ENCODE assay signal across 17 cellular contexts in genomic region chr5:154482528-154483449, GRCh38.
DNase-seq lines count a peak whose midpoint lies in the region; ATAC-seq, FAIRE-seq and TF ChIP-seq lines count a peak whose summit lies in the region.
"Had no signal": no experiment of that assay in that cellular context is flagged by ENCODE, and none has a peak within 500 bp of the region (broad histone marks: within the 10 kb centered on the region; RNA-seq: fewer than 3 reads in every experiment).

No MANE protein-coding gene starts in this region.

- H3K9me3 Mint-ChIP-seq in T-helper 1 cell treated with Interleukin-12 subunit alpha and Interleukin-12 subunit beta and Interleukin-4 antibody, amounts not matched to agents 30 μg/mL and 1 μg/mL, for 36 hours, result no peaks in the 10 kb centered on the region
- H3K9me3 Mint-ChIP-seq: activated naive CD8-positive, alpha-beta T cell treated with anti-CD3 and anti-CD28 coated beads, Interleukin-2, amount 10 ng/mL, durations not matched to agents 7 days and 5 days had no signal

- peak overlapping the region; percentile 22 for H3K27ac Mint-ChIP-seq in T-helper 1 cell treated with Interleukin-12 subunit alpha and Interleukin-12 subunit beta and Interleukin-4 antibody, amounts not matched to agents 30 μg/mL and 1 μg/mL, for 36 hours
- H3K27ac Mint-ChIP-seq: CD14-positive monocyte had no signal

- FAIRE-seq in H54 (lab: Jason Lieb, UNC), result no peak

- no peak overlapping the region for H3K4me3 Mint-ChIP-seq in T-helper 1 cell treated with Interleukin-12 subunit alpha and Interleukin-12 subunit beta and Interleukin-4 antibody, amounts not matched to agents 30 μg/mL and 1 μg/mL, for 36 hours

- TF ChIP-seq POLR2A in H54 (IDR thresholded peaks at IDR 0.05; ENCODE audit: low read depth, low read length), result no peak

- no peak for ATAC-seq in GM18498 (IDR thresholded peaks at IDR 0.05; ENCODE audit: unreplicated experiment)
- ATAC-seq: heart left ventricle, left cardiac atrium had no signal

- H3K27me3 ChIP-seq in iPS-20b (ENCODE audit: insufficient read depth, low read length), result peaks cover 100% of the 10 kb centered on the region

- H3K36me3 Mint-ChIP-seq in T-helper 1 cell treated with Interleukin-12 subunit alpha and Interleukin-12 subunit beta and Interleukin-4 antibody, amounts not matched to agents 30 μg/mL and 1 μg/mL, for 36 hours (ENCODE audit: low read depth), result peaks cover 3% of the 10 kb centered on the region

- no peaks in the 10 kb centered on the region for H3K36me3 ChIP-seq in SK-N-MC (ENCODE audit: insufficient read depth, low read length)
- no peaks in the 10 kb centered on the region for H3K36me3 ChIP-seq in iPS-20b (ENCODE audit: insufficient read depth, low read depth, low read length)
- H3K36me3 ChIP-seq: heart left ventricle, uterus had no signal

- H3K4me3 ChIP-seq in SK-N-MC, result no peak overlapping the region
- H3K4me3 ChIP-seq in iPS-20b (ENCODE audit: low read length), result peak overlapping the region; percentile 8; the same call in 1 of the 2 replicates
- H3K4me3 ChIP-seq: heart left ventricle, uterus had no signal

- H3K4me1 ChIP-seq in iPS-20b (ENCODE audit: insufficient read depth, low read length), result peaks cover 37% of the 10 kb centered on the region

- peaks cover 91% of the 10 kb centered on the region for H3K27me3 Mint-ChIP-seq in T-helper 1 cell treated with Interleukin-12 subunit alpha and Interleukin-12 subunit beta and Interleukin-4 antibody, amounts not matched to agents 30 μg/mL and 1 μg/mL, for 36 hours (ENCODE audit: low read depth)

- H3K9ac ChIP-seq in SK-N-MC (ENCODE audit: insufficient read length) (peak overlapping the region; percentile 46), iPS-20b (ENCODE audit: low read depth, low read length) (no peak overlapping the region)

- peaks cover 11% of the 10 kb centered on the region for H3K4me1 Mint-ChIP-seq in T-helper 1 cell treated with Interleukin-12 subunit alpha and Interleukin-12 subunit beta and Interleukin-4 antibody, amounts not matched to agents 30 μg/mL and 1 μg/mL, for 36 hours (ENCODE audit: low read depth)

- H3K9me3 ChIP-seq in SK-N-MC (ENCODE audit: low read depth, low read length) (no peaks in the 10 kb centered on the region), iPS-20b (ENCODE audit: insufficient read depth, low read depth, low read length) (no peaks in the 10 kb centered on the region)
- H3K9me3 ChIP-seq: heart left ventricle, uterus had no signal

- H3K27ac ChIP-seq in SK-N-MC, result no peak overlapping the region
- no peak overlapping the region for H3K27ac ChIP-seq in iPS-20b (ENCODE audit: low read length)
- H3K27ac ChIP-seq: uterus had no signal

- no peak for DNase-seq in T-helper 1 cell
- DNase-seq in SK-N-MC (ENCODE audit: low read depth, low spot score), result no peak
- peak; percentile 56 for DNase-seq in retina
- DNase-seq in H54 (ENCODE audit: insufficient read length, low spot score), result no peak
- no peak for DNase-seq in NCI-H2171 treated with DMSO at 0.1 percent for 48 hours (lab: John Stamatoyannopoulos, UW)
- DNase-seq: activated CD4-positive, alpha-beta T cell treated with anti-CD3 and anti-CD28 coated beads for 4 hours; activated naive CD8-positive, alpha-beta T cell treated with anti-CD3 and anti-CD28 coated beads, Interleukin-2, amount 10 ng/mL, durations not matched to agents 7 days and 5 days; DMS79; heart left ventricle; left cardiac atrium; NCI-H1436 treated with DMSO at 0.1 percent for 48 hours; SHP77; uterus had no signal
